Comparison of ENCODE assay signal across 25 cellular contexts in genomic region chr19:38032151-38032550, GRCh38.
DNase-seq lines count a peak whose midpoint lies in the region; ATAC-seq, FAIRE-seq and TF ChIP-seq lines count a peak whose summit lies in the region.
"Had no signal": no experiment of that assay in that cellular context is flagged by ENCODE, and none has a peak within 500 bp of the region (broad histone marks: within the 10 kb centered on the region; RNA-seq: fewer than 3 reads in every experiment).

No MANE protein-coding gene starts in this region.

- no peaks in the 10 kb centered on the region for H3K79me2 ChIP-seq in HepG2 (ENCODE audit: insufficient read depth, low read length)

- H3K79me1 ChIP-seq in mesenchymal stem cell (replicated peaks; ENCODE audit: low read length, poor library complexity, severe bottlenecking), result peaks cover 14% of the 10 kb centered on the region

- no peak overlapping the region for H2BK15ac ChIP-seq in mesenchymal stem cell (ENCODE audit: low read depth, poor library complexity, severe bottlenecking)

- no peak for TF ChIP-seq EP300 in HepG2 (IDR thresholded peaks at IDR 0.05; ENCODE audit: low read depth in 2 of 2, low read length in 2 of 2)
- no peak for TF ChIP-seq EP300 in HepG2 (CRISPR knock-in tag; IDR thresholded peaks at IDR 0.05; ENCODE audit: borderline replicate concordance)

- no TSS peak for BruUV-seq in HepG2 (replicated peaks; lab: Mats Ljungman, UMichigan)

- H3K18ac ChIP-seq in mesenchymal stem cell (ENCODE audit: low read depth in 1 of 2, low read length in 2 of 2), result no peak overlapping the region

- H2AFZ ChIP-seq in HepG2 (ENCODE audit: low read length), result no peak overlapping the region
- H2AFZ ChIP-seq in mesenchymal stem cell (ENCODE audit: low read depth, low read length), result no peak overlapping the region
- H2AFZ ChIP-seq: PC-9 had no signal

- H3K27ac ChIP-seq in HepG2 (ENCODE audit: extremely low read length, insufficient read depth, low read length) (no peak overlapping the region), right lobe of liver (no peak overlapping the region), mesenchymal stem cell (ENCODE audit: low read length, poor library complexity, severe bottlenecking) (peak overlapping the region; percentile 99)
- H3K27ac ChIP-seq: PC-9, VCaP had no signal

- WGBS in HepG2 (ENCODE audit: low lambda C conversion rate), result 95% methylated on average over 4 of the region's 4 CpGs
- 72% methylated on average over 4 of the region's 4 CpGs for WGBS in right lobe of liver (ENCODE audit: insufficient coverage, low coverage, low lambda C conversion rate, missing lambda C conversion rate)
- 70% methylated on average over 3 of the region's 4 CpGs for WGBS in mesenchymal stem cell

- no peak overlapping the region for H3K23ac ChIP-seq in mesenchymal stem cell (ENCODE audit: low read length in 2 of 2)

- no peak overlapping the region for H4K91ac ChIP-seq in mesenchymal stem cell (ENCODE audit: low read length)

- H3K36me3 ChIP-seq in HepG2 (replicated peaks in 1 of 2; ENCODE audit: control insufficient read depth in 1 of 2, insufficient read depth in 2 of 2, low read length in 2 of 2), result peaks cover 1 to 3% of the 10 kb centered on the region in 2 experiments; a peak in 1 of 5 replicates
- H3K36me3 ChIP-seq in right lobe of liver, result no peaks in the 10 kb centered on the region
- H3K36me3 ChIP-seq in mesenchymal stem cell (ENCODE audit: control insufficient read depth in 1 of 2, insufficient read depth in 2 of 2, low read depth in 1 of 2, low read length in 2 of 2), result peaks cover 11 to 12% of the 10 kb centered on the region in 2 experiments

- intact Hi-C loops in HepG2 (cut with micrococcal nuclease; ENCODE audit: unreplicated experiment) (no loop called here), right lobe of liver (cut with DNase I) (no loop called here)

- H3K14ac ChIP-seq in mesenchymal stem cell (ENCODE audit: low read length in 2 of 2), result no peak overlapping the region

- TF ChIP-seq CTCF in HepG2 (CRISPR knock-in tag; IDR thresholded peaks at IDR 0.05), result no peak
- no peak for TF ChIP-seq CTCF in right lobe of liver (IDR thresholded peaks at IDR 0.05)
- no peak for TF ChIP-seq CTCF in astrocyte of the spinal cord (IDR thresholded peaks at IDR 0.05; ENCODE audit: low read depth, low read length)

- CTCF ChIA-PET in HepG2 (lab: Yijun Ruan, JAX; ENCODE audit: low intra/inter-chr PET ratio, low total read pairs), result no interaction called here

- no peak overlapping the region for H2BK12ac ChIP-seq in mesenchymal stem cell (ENCODE audit: low read length in 2 of 2)

- H3K4ac ChIP-seq in mesenchymal stem cell (ENCODE audit: low read depth in 1 of 2, low read length in 2 of 2), result no peak overlapping the region

- H4K8ac ChIP-seq in mesenchymal stem cell (ENCODE audit: low read length), result no peak overlapping the region

- no peak for TF ChIP-seq POLR2A in HepG2 (IDR thresholded peaks at IDR 0.05; ENCODE audit: insufficient read depth in 1 of 2, low read depth in 2 of 2, low read length in 2 of 2)
- no peak for TF ChIP-seq POLR2A in right lobe of liver (IDR thresholded peaks at IDR 0.05)

- no peak for ATAC-seq in HepG2
- no peak for ATAC-seq in right lobe of liver
- ATAC-seq in stimulated activated naive CD8-positive, alpha-beta T cell treated with anti-CD3 and anti-CD28 coated beads, Interleukin-15, Interleukin-2, amounts not matched to agents 100 U/mL and 50 U/mL, for 24 hours, result no peak
- ATAC-seq in HG02623 (IDR thresholded peaks at IDR 0.05; ENCODE audit: unreplicated experiment), result no peak
- ATAC-seq in HG03280 (IDR thresholded peaks at IDR 0.05; ENCODE audit: unreplicated experiment), result no peak
- ATAC-seq: body of pancreas, left ventricle myocardium superior had no signal

- FAIRE-seq in HepG2 (lab: Jason Lieb, UNC), result no peak
- FAIRE-seq: endometrium, urothelium cell line had no signal

- peaks cover 21% of the 10 kb centered on the region for H3K4me1 ChIP-seq in HepG2 (ENCODE audit: insufficient read depth, low read length)
- peaks cover 0 to 12% (median 5%) of the 10 kb centered on the region in 4 donors for H3K4me1 ChIP-seq in right lobe of liver
- peaks cover 44% of the 10 kb centered on the region for H3K4me1 ChIP-seq in mesenchymal stem cell (ENCODE audit: control insufficient read depth, insufficient read depth, low read depth, low read length)

- POLR2A ChIA-PET in HepG2 (lab: Yijun Ruan, JAX), result no interaction called here

- peak overlapping the region; percentile 73 for H2BK5ac ChIP-seq in mesenchymal stem cell (ENCODE audit: low read depth, low read length, poor library complexity, severe bottlenecking)

- no peak for TF ChIP-seq RAD21 in HepG2 (CRISPR knock-in tag; IDR thresholded peaks at IDR 0.05)

- H3K4me2 ChIP-seq in HepG2 (ENCODE audit: low read depth, low read length), result no peak overlapping the region
- no peak overlapping the region for H3K4me2 ChIP-seq in mesenchymal stem cell (ENCODE audit: low read length, poor library complexity, severe bottlenecking)
- H3K4me2 ChIP-seq: PC-9 had no signal

- no peak overlapping the region for H3K9ac ChIP-seq in HepG2 (ENCODE audit: insufficient read depth, low read depth, low read length)
- H3K9ac ChIP-seq in mesenchymal stem cell (ENCODE audit: low read length), result peak overlapping the region; percentile 1

- H3K4me3 ChIP-seq in HepG2 (replicated peaks in 1 of 3; ENCODE audit: insufficient read depth in 1 of 3, low read depth in 2 of 3, low read length in 3 of 3) (no peak overlapping the region), right lobe of liver (no peak overlapping the region), astrocyte of the spinal cord (ENCODE audit: low read depth, low read length) (no peak overlapping the region), mesenchymal stem cell (ENCODE audit: insufficient read depth in 1 of 2, low read depth in 1 of 2, low read length in 2 of 2) (no peak overlapping the region)
- H3K4me3 ChIP-seq: body of pancreas, PC-9 had no signal

- in situ Hi-C loops in HepG2 (cut with HindIII; ENCODE audit: extremely low pct_ligation_motif_present, low pct_unique_long_range_greater_than_20kb) (no loop called here), astrocyte of the spinal cord (cut with HindIII; ENCODE audit: low sequenced_read_pairs) (no loop called here)

- H4K20me1 ChIP-seq in HepG2 (ENCODE audit: insufficient read depth, low read length), result no peaks in the 10 kb centered on the region

- H2BK120ac ChIP-seq in mesenchymal stem cell (ENCODE audit: low read depth, low read length), result no peak overlapping the region

- no peaks in the 10 kb centered on the region for H3K9me3 ChIP-seq in HepG2 (ENCODE audit: low read length)
- H3K9me3 ChIP-seq in right lobe of liver, result no peaks in the 10 kb centered on the region
- peaks cover 6% of the 10 kb centered on the region for H3K9me3 ChIP-seq in mesenchymal stem cell (ENCODE audit: control insufficient read depth, low read length)
- H3K9me3 ChIP-seq: body of pancreas had no signal

- H3K27me3 ChIP-seq in HepG2 (ENCODE audit: control insufficient read depth in 1 of 2, insufficient read depth in 2 of 2, low read length in 2 of 2), result no peaks in the 10 kb centered on the region
- no peaks in the 10 kb centered on the region for H3K27me3 ChIP-seq in right lobe of liver
- H3K27me3 ChIP-seq in mesenchymal stem cell (ENCODE audit: control insufficient read depth in 1 of 2, insufficient read depth in 1 of 2, low read length in 2 of 2), result no peaks in the 10 kb centered on the region
- H3K27me3 ChIP-seq: body of pancreas had no signal

- DNase-seq in HepG2 (ENCODE audit: low spot score), result no peak
- no peak for DNase-seq in right lobe of liver
- peak; percentile 66 for DNase-seq in astrocyte of the spinal cord (ENCODE audit: low read depth, low spot score)
- no peak for DNase-seq in mesenchymal stem cell
- no peak for DNase-seq in stimulated activated naive CD8-positive, alpha-beta T cell treated with anti-CD3 and anti-CD28 coated beads, Interleukin-15, Interleukin-2, amounts not matched to agents 100 U/mL and 50 U/mL, for 24 hours
- DNase-seq in SIG-M5 (lab: John Stamatoyannopoulos, UW), result no peak
- DNase-seq: activated CD4-positive, alpha-beta T cell treated with anti-CD3 and anti-CD28 coated beads, Interleukin-2, amount 50 U/mL, for 4 hours; activated naive CD4-positive, alpha-beta T cell treated with Interleukin-2 at 50 U/mL for 16 hours; activated T-cell treated with anti-CD3 and anti-CD28 coated beads for 4 hours; body of pancreas; C1 segment of cervical spinal cord; foreskin fibroblast; immature natural killer cell; KG1; left ventricle myocardium superior; NCI-H187; NCI-H774; PC-9; retina; SHP77 treated with DMSO at 0.1 percent for 48 hours had no signal

- H2AK5ac ChIP-seq in mesenchymal stem cell (ENCODE audit: low read length, severe bottlenecking), result peak overlapping the region; percentile 73

TF ChIP-seq in HepG2, 621 proteins besides CTCF, POLR2A, EP300 and RAD21:
- no peak for TF ChIP-seq ZNF510 (CRISPR knock-in tag; IDR thresholded peaks at IDR 0.05; ENCODE audit: low read depth)
- TF ChIP-seq, protein P1, sequence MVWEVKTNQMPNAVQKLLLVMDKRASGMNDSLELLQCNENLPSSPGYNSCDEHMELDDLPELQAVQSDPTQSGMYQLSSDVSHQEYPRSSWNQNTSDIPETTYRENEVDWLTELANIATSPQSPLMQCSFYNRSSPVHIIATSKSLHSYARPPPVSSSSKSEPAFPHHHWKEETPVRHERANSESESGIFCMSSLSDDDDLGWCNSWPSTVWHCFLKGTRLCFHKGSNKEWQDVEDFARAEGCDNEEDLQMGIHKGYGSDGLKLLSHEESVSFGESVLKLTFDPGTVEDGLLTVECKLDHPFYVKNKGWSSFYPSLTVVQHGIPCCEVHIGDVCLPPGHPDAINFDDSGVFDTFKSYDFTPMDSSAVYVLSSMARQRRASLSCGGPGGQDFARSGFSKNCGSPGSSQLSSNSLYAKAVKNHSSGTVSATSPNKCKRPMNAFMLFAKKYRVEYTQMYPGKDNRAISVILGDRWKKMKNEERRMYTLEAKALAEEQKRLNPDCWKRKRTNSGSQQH (CRISPR knock-in tag; IDR thresholded peaks at IDR 0.05; ENCODE audit: low read depth), result no peak
- peak; percentile 16 to 56; a peak in 2 of 4 replicates for TF ChIP-seq MAFK (conservative IDR thresholded peaks at IDR 0.05 in 1 of 2, IDR thresholded peaks at IDR 0.05 in 1 of 2; ENCODE audit: low read length in 2 of 2)
- TF ChIP-seq MAFF (IDR thresholded peaks at IDR 0.05; ENCODE audit: low read depth, low read length), result peak; percentile 23; the same call in 1 of the 2 replicates
- TF ChIP-seq ZBTB26 (CRISPR knock-in tag; IDR thresholded peaks at IDR 0.05; ENCODE audit: borderline replicate concordance), result no peak
